In the genomic region with DNA sequence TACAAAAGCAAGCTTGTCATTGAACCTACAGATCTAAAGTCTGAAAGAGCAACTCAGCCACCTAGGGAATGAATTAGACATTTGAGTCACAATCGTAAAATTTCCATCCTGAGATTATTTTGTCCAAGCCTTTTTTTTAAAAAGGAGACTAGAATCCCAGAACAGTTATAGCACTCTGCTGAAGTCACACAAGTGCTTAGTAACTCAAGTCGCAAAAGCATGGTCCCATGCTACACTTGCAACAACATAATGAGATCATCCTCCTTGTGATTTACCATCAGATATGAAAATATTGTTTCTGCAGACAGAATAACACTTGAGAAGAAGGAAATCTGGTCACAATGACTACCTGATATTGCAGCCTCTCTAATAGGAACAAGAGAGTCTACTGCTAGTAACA, we compare ENCODE assay signal across 21 cellular contexts.
A peak's percentile ranks its signal among the peaks of the same experiment; 100 is the strongest.
DNase-seq lines count a peak whose midpoint lies in the region; ATAC-seq and TF ChIP-seq lines count a peak whose summit lies in the region.
"Had no signal": no experiment of that assay in that cellular context is flagged by ENCODE, and none has a peak within 500 bp of the region (broad histone marks: within the 10 kb centered on the region; RNA-seq: fewer than 3 reads in every experiment).

No MANE protein-coding gene starts in this region.

- peak; percentile 16 for DNase-seq in ELR (ENCODE audit: low read depth)
- peak; percentile 38 for DNase-seq in adipocyte (ENCODE audit: low read depth)
- DNase-seq in fibroblast of lung (ENCODE audit: low read depth in 2 of 2): peak; percentile 12 to 40
- DNase-seq in RWPE1 (ENCODE audit: low spot score): no peak
- DNase-seq: activated CD4-positive, alpha-beta T cell treated with anti-CD3 and anti-CD28 coated beads for 4 hours; activated effector memory CD4-positive, alpha-beta T cell treated with Interleukin-2 at 50 U/mL for 16 hours; CD4-positive, alpha-beta T cell; gastrocnemius medialis; immature natural killer cell; NCI-H446 treated with DMSO at 0.1 percent for 48 hours; NCI-H82; thyroid gland had no signal

- H3K4me3 ChIP-seq in adipocyte (ENCODE audit: low read length): no peak overlapping the region
- H3K4me3 ChIP-seq in fibroblast of lung (replicated peaks in 1 of 4; ENCODE audit: control extremely low read depth in 1 of 4, insufficient read depth in 1 of 4, low read depth in 3 of 4, low read length in 4 of 4): no peak overlapping the region
- no peak overlapping the region for H3K4me3 ChIP-seq in skeletal muscle satellite cell (ENCODE audit: low read length)
- H3K4me3 ChIP-seq: gastrocnemius medialis, hepatocyte, thyroid gland, vagina had no signal

- CTCF ChIA-PET in RWPE1 (lab: Yijun Ruan, JAX): no interaction called here

- H3K36me3 ChIP-seq in adipocyte (ENCODE audit: control insufficient read depth, insufficient read depth, low read length, severe bottlenecking): no peaks in the 10 kb centered on the region
- no peaks in the 10 kb centered on the region for H3K36me3 ChIP-seq in fibroblast of lung (ENCODE audit: control insufficient read depth, insufficient read depth, low read length)
- H3K36me3 ChIP-seq in skeletal muscle satellite cell (ENCODE audit: insufficient read depth, low read length): no peaks in the 10 kb centered on the region
- H3K36me3 ChIP-seq: gastrocnemius medialis, thyroid gland, vagina had no signal

- H3K9me3 ChIP-seq in adipocyte (ENCODE audit: control insufficient read depth, low read length) (no peaks in the 10 kb centered on the region), fibroblast of lung (ENCODE audit: control insufficient read depth, insufficient read depth, low read depth, low read length) (no peaks in the 10 kb centered on the region), skeletal muscle satellite cell (replicated peaks; ENCODE audit: low read length) (no peaks in the 10 kb centered on the region)
- H3K9me3 ChIP-seq: gastrocnemius medialis, thyroid gland, vagina had no signal

- H3K9ac ChIP-seq in adipocyte (ENCODE audit: low read length): no peak overlapping the region
- H3K9ac ChIP-seq in fibroblast of lung (ENCODE audit: insufficient read depth, low read length): no peak overlapping the region
- peak overlapping the region; percentile 48 for H3K9ac ChIP-seq in skeletal muscle satellite cell (ENCODE audit: low read depth, low read length)

- no peak overlapping the region for H3K4me2 ChIP-seq in fibroblast of lung (ENCODE audit: extremely low read depth, insufficient read depth, low read length)
- H3K4me2 ChIP-seq in skeletal muscle satellite cell (ENCODE audit: low read length): no peak overlapping the region
- H3K4me2 ChIP-seq: hepatocyte had no signal

- H3K79me2 ChIP-seq in fibroblast of lung (ENCODE audit: control insufficient read depth, insufficient read depth, low read length): no peaks in the 10 kb centered on the region
- H3K79me2 ChIP-seq: hepatocyte had no signal

- TF ChIP-seq CTCF in fibroblast of lung (conservative IDR thresholded peaks at IDR 0.05 in 1 of 2, IDR thresholded peaks at IDR 0.05 in 1 of 2; ENCODE audit: low read depth in 1 of 2, low read length in 2 of 2) (no peak), RWPE1 (conservative IDR thresholded peaks at IDR 0.05; ENCODE audit: low read depth) (no peak)

- peaks cover 5% of the 10 kb centered on the region for H3K4me1 ChIP-seq in adipocyte (ENCODE audit: control insufficient read depth, insufficient read depth, low read length)
- H3K4me1 ChIP-seq in fibroblast of lung (ENCODE audit: control insufficient read depth, extremely low read depth, insufficient read depth, low read length): peaks cover 6% of the 10 kb centered on the region
- H3K4me1 ChIP-seq in skeletal muscle satellite cell (ENCODE audit: control insufficient read depth, insufficient read depth, low read length): peaks cover 21% of the 10 kb centered on the region
- H3K4me1 ChIP-seq: thyroid gland, vagina had no signal

- H2AFZ ChIP-seq in fibroblast of lung (ENCODE audit: low read length): no peak overlapping the region
- H2AFZ ChIP-seq: hepatocyte had no signal

- H3K27me3 ChIP-seq in adipocyte (replicated peaks; ENCODE audit: control insufficient read depth, insufficient read depth, low read length): no peaks in the 10 kb centered on the region
- H3K27me3 ChIP-seq in fibroblast of lung (ENCODE audit: control insufficient read depth, insufficient read depth, low read length): no peaks in the 10 kb centered on the region
- H3K27me3 ChIP-seq in skeletal muscle satellite cell (ENCODE audit: control insufficient read depth, insufficient read depth, low read length): no peaks in the 10 kb centered on the region
- H3K27me3 ChIP-seq: gastrocnemius medialis, hepatocyte, thyroid gland, vagina had no signal

- POLR2A ChIA-PET in RWPE1 (lab: Yijun Ruan, JAX; ENCODE audit: low non-redundant PET): no interaction called here

- H4K20me1 ChIP-seq in fibroblast of lung (ENCODE audit: control insufficient read depth, extremely low read depth, insufficient read depth, low read length): no peaks in the 10 kb centered on the region

- ATAC-seq in HG02763 (IDR thresholded peaks at IDR 0.05; ENCODE audit: unreplicated experiment) (no peak), GM19397 (IDR thresholded peaks at IDR 0.05; ENCODE audit: unreplicated experiment) (no peak), HG03095 (IDR thresholded peaks at IDR 0.05; ENCODE audit: unreplicated experiment) (no peak)
- ATAC-seq: gastrocnemius medialis, sciatic nerve had no signal

- H3K27ac ChIP-seq in fibroblast of lung (ENCODE audit: insufficient read depth, low read length): no peak overlapping the region
- no peak overlapping the region for H3K27ac ChIP-seq in RWPE1
- H3K27ac ChIP-seq: epithelial cell of prostate, gastrocnemius medialis, hepatocyte, thyroid gland, vagina, VCaP had no signal
